In genomic region chr7:14902589-14902963, GRCh38 we compare ENCODE assay signal across 10 cellular contexts. TPM values are rescaled to one million over a fixed set of nuclear protein-coding genes. Genes with fewer than 3 reads are reported as not detected.
DNase-seq lines count a peak whose midpoint lies in the region; ATAC-seq, FAIRE-seq and TF ChIP-seq lines count a peak whose summit lies in the region.
"Had no signal": no experiment of that assay in that cellular context is flagged by ENCODE, and none has a peak within 500 bp of the region (broad histone marks: within the 10 kb centered on the region; RNA-seq: fewer than 3 reads in every experiment).

TSS of gene DGKB (minus strand) at chr7:14902751.

- H3K27ac Mint-ChIP-seq in chondrocyte (ENCODE audit: unreplicated experiment): no peak within 1 kb of the TSS

- no peaks in the 10 kb centered on the region for H3K9me3 Mint-ChIP-seq in chondrocyte (ENCODE audit: low read depth)

- no peak for FAIRE-seq in urothelium cell line (lab: Jason Lieb, UNC)

- TF ChIP-seq CTCF in chondrocyte (IDR thresholded peaks at IDR 0.05): no peak
- TF ChIP-seq CTCF in GM20000 (IDR thresholded peaks at IDR 0.05; ENCODE audit: extremely low read depth, missing control alignments): no peak

- no peak within 1 kb of the TSS for H3K4me3 Mint-ChIP-seq in chondrocyte (ENCODE audit: unreplicated experiment)

- DNase-seq in NCI-H2171 (lab: John Stamatoyannopoulos, UW): peak; percentile 21
- no peak for DNase-seq in NCI-H2171 treated with DMSO at 0.1 percent for 48 hours (lab: John Stamatoyannopoulos, UW)
- peak; percentile 38 for DNase-seq in cerebellar cortex (ENCODE audit: low spot score)
- peak; percentile 9 for DNase-seq in kidney tubule cell (ENCODE audit: low spot score)
- DNase-seq in urothelium cell line (ENCODE audit: low spot score): peak; percentile 20
- no peak for DNase-seq in chondrocyte (ENCODE audit: low spot score)
- DNase-seq in GM20000 (ENCODE audit: low spot score): no peak
- DNase-seq: ACHN had no signal

- ATAC-seq in HG02623 (IDR thresholded peaks at IDR 0.05; ENCODE audit: unreplicated experiment): no peak
- ATAC-seq: left colon had no signal

- H3K27me3 Mint-ChIP-seq in chondrocyte (ENCODE audit: low read depth): no peaks in the 10 kb centered on the region

- peaks cover 5% of the 10 kb centered on the region for H3K4me1 Mint-ChIP-seq in chondrocyte (ENCODE audit: low read depth)

- no peaks in the 10 kb centered on the region for H3K36me3 Mint-ChIP-seq in chondrocyte (ENCODE audit: low read depth)

RNA-seq across cellular contexts. Expression of gene DGKB, which starts in this region (rescaled TPM):
- total RNA-seq in chondrocyte: 0.13 to 0.60 TPM (median 0.41 TPM) in 3 replicates

Comparison
In these comparisons a context has a peak if more than half of its experiments do, and no peak if none do; other contexts are left out.
1. DNase-seq: peak in NCI-H2171 (single experiment), cerebellar cortex (single experiment), kidney tubule cell (single experiment) and urothelium cell line (single experiment); none in NCI-H2171 treated with DMSO at 0.1 percent for 48 hours (single experiment), chondrocyte (single experiment) and GM20000 (single experiment).